In the genomic region with DNA sequence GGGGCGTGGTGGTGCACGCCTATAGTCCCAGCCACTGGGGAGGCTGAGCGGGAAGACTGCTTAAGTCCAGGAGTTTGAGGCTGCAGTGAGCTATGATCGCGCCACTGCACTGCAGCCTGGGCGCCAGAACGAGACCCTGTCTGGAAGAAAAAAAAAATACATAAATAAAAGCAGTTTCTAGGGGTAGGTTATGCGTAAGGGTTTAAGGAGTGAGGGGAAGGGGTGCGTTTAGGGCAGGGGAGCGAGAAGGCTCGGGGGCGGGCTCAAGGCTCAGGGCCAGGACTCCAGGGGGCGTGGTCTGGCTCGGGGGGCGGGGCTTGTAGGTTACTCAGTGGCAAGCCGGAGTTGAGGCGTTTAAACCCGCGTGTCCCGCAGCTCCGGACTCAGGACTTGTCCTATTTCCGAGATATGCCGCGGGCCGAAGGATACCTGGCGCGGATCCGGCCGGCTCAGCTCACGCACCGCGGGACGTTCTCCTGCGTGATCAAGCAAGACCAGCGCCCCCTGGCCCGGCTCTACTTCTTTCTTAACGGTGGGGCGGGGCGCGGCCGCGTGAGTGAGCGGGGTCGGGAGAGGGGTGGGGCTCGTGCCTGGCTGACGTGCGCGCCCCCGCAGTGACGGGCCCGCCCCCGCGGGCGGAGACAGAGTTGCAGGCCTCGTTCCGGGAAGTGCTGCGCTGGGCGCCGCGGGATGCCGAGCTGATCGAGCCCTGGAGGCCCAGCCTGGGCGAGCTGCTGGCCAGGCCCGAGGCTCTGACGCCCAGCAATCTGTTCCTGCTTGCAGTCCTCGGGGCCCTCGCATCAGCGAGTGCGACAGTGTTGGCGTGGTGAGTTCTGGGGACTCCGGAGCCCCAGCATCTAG, we compare ENCODE assay signal across 1 cellular context.
TF ChIP-seq lines count a peak whose summit lies in the region.

No MANE protein-coding gene starts in this region.

TF ChIP-seq in WTC11, 78 proteins besides CTCF, POLR2A, EP300 and RAD21 (continued from another document):
- TF ChIP-seq, protein P1, sequence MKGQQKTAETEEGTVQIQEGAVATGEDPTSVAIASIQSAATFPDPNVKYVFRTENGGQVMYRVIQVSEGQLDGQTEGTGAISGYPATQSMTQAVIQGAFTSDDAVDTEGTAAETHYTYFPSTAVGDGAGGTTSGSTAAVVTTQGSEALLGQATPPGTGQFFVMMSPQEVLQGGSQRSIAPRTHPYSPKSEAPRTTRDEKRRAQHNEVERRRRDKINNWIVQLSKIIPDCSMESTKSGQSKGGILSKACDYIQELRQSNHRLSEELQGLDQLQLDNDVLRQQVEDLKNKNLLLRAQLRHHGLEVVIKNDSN (CRISPR knock-in tag; IDR thresholded peaks at IDR 0.05): no peak
- TF ChIP-seq SOX15 (CRISPR knock-in tag; IDR thresholded peaks at IDR 0.05) (no peak), ZNF416 (CRISPR knock-in tag; IDR thresholded peaks at IDR 0.05) (0 out of 2 replicates have a peak, but pooled peaks have one; percentile 32), TEAD4 (CRISPR knock-in tag; IDR thresholded peaks at IDR 0.05) (no peak), TEAD1 (CRISPR knock-in tag; IDR thresholded peaks at IDR 0.05) (no peak; the same call in 1 of the 2 replicates), NR3C1 (CRISPR knock-in tag; conservative IDR thresholded peaks at IDR 0.05; ENCODE audit: low read depth) (no peak), ZBTB21 (CRISPR knock-in tag; IDR thresholded peaks at IDR 0.05; ENCODE audit: borderline replicate concordance) (peak; percentile 32; the same call in 1 of the 2 replicates), ETV6 (CRISPR knock-in tag; IDR thresholded peaks at IDR 0.05) (peak; percentile 96), MYBL2 (CRISPR knock-in tag; IDR thresholded peaks at IDR 0.05) (0 out of 2 replicates have a peak, but pooled peaks have one; percentile 20), ZNF423 (CRISPR knock-in tag; IDR thresholded peaks at IDR 0.05) (0 out of 2 replicates have a peak, but pooled peaks have one; percentile 10), JAZF1 (CRISPR knock-in tag; IDR thresholded peaks at IDR 0.05) (no peak), NR1H2 (CRISPR knock-in tag; IDR thresholded peaks at IDR 0.05) (no peak), ZNF121 (CRISPR knock-in tag; IDR thresholded peaks at IDR 0.05) (no peak), ZNF263 (CRISPR knock-in tag; IDR thresholded peaks at IDR 0.05; ENCODE audit: low read depth) (no peak), PRRX2 (CRISPR knock-in tag; IDR thresholded peaks at IDR 0.05) (no peak), MXD4 (CRISPR knock-in tag; IDR thresholded peaks at IDR 0.05; ENCODE audit: borderline replicate concordance) (no peak), FOXP1 (CRISPR knock-in tag; IDR thresholded peaks at IDR 0.05; ENCODE audit: borderline replicate concordance) (0 out of 2 replicates have a peak, but pooled peaks have one; percentile 23), SP1 (CRISPR knock-in tag; conservative IDR thresholded peaks at IDR 0.05) (peak; percentile 89)
- TF ChIP-seq, protein P2, sequence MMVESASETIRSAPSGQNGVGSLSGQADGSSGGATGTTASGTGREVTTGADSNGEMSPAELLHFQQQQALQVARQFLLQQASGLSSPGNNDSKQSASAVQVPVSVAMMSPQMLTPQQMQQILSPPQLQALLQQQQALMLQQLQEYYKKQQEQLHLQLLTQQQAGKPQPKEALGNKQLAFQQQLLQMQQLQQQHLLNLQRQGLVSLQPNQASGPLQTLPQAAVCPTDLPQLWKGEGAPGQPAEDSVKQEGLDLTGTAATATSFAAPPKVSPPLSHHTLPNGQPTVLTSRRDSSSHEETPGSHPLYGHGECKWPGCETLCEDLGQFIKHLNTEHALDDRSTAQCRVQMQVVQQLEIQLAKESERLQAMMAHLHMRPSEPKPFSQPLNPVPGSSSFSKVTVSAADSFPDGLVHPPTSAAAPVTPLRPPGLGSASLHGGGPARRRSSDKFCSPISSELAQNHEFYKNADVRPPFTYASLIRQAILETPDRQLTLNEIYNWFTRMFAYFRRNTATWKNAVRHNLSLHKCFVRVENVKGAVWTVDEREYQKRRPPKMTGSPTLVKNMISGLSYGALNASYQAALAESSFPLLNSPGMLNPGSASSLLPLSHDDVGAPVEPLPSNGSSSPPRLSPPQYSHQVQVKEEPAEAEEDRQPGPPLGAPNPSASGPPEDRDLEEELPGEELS (CRISPR knock-in tag; IDR thresholded peaks at IDR 0.05): peak; percentile 59; the same call in 1 of the 2 replicates
- TF ChIP-seq, protein P3, sequence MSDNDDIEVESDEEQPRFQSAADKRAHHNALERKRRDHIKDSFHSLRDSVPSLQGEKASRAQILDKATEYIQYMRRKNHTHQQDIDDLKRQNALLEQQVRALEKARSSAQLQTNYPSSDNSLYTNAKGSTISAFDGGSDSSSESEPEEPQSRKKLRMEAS (CRISPR knock-in tag; IDR thresholded peaks at IDR 0.05): peak; percentile 68; the same call in 1 of the 2 replicates
- TF ChIP-seq, protein P4, sequence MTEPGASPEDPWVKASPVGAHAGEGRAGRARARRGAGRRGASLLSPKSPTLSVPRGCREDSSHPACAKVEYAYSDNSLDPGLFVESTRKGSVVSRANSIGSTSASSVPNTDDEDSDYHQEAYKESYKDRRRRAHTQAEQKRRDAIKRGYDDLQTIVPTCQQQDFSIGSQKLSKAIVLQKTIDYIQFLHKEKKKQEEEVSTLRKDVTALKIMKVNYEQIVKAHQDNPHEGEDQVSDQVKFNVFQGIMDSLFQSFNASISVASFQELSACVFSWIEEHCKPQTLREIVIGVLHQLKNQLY (CRISPR knock-in tag; IDR thresholded peaks at IDR 0.05): no peak
- TF ChIP-seq, protein P5, sequence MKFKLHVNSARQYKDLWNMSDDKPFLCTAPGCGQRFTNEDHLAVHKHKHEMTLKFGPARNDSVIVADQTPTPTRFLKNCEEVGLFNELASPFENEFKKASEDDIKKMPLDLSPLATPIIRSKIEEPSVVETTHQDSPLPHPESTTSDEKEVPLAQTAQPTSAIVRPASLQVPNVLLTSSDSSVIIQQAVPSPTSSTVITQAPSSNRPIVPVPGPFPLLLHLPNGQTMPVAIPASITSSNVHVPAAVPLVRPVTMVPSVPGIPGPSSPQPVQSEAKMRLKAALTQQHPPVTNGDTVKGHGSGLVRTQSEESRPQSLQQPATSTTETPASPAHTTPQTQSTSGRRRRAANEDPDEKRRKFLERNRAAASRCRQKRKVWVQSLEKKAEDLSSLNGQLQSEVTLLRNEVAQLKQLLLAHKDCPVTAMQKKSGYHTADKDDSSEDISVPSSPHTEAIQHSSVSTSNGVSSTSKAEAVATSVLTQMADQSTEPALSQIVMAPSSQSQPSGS (CRISPR knock-in tag; IDR thresholded peaks at IDR 0.05; ENCODE audit: borderline replicate concordance, low read depth): no peak
- TF ChIP-seq, protein P6, sequence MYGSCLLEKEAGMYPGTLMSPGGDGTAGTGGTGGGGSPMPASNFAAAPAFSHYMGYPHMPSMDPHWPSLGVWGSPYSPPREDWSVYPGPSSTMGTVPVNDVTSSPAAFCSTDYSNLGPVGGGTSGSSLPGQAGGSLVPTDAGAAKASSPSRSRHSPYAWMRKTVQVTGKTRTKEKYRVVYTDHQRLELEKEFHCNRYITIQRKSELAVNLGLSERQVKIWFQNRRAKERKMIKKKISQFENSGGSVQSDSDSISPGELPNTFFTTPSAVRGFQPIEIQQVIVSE (CRISPR knock-in tag; IDR thresholded peaks at IDR 0.05; ENCODE audit: borderline replicate concordance): no peak
- TF ChIP-seq, protein P7, sequence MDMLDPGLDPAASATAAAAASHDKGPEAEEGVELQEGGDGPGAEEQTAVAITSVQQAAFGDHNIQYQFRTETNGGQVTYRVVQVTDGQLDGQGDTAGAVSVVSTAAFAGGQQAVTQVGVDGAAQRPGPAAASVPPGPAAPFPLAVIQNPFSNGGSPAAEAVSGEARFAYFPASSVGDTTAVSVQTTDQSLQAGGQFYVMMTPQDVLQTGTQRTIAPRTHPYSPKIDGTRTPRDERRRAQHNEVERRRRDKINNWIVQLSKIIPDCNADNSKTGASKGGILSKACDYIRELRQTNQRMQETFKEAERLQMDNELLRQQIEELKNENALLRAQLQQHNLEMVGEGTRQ (CRISPR knock-in tag; IDR thresholded peaks at IDR 0.05): peak; percentile 42; the same call in 1 of the 2 replicates
